Comparison of ENCODE assay signal across 1 cellular context in the genomic region with DNA sequence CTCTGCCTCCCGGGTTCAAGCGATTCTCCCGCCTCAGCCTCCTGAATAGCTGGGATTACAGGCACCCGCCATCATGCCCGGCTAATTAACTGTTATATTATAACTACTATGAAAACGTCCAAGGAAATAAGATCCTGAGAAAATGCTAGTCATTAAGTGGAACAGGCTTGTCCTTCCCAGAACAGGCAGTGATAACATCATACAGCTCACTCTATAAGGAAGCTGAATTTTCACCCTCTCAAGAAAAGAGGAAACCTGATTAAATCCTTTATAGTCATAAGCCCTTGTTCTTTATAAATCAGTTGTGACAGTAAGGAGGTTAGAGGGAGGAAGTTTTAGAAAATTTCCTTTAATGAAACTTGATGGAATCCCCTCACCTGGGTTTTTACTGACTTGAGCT.
TF ChIP-seq lines count a peak whose summit lies in the region.

No MANE protein-coding gene starts in this region.

TF ChIP-seq in SK-N-SH, 30 proteins besides CTCF, POLR2A, EP300 and RAD21 (continued from another document):
- TF ChIP-seq USF1 (IDR thresholded peaks at IDR 0.05; ENCODE audit: borderline replicate concordance, low read depth) (no peak), MXI1 (IDR thresholded peaks at IDR 0.05; ENCODE audit: low read depth, low read length) (no peak)
